8 cellular contexts compared by ENCODE assay signal in genomic region chr14:76961631-76962302, GRCh38.
DNase-seq lines count a peak whose midpoint lies in the region; TF ChIP-seq lines count a peak whose summit lies in the region.

No MANE protein-coding gene starts in this region.

- WGBS in GM23248 (ENCODE audit: low coverage in 1 of 2, low lambda C conversion rate in 2 of 2, missing lambda C conversion rate in 2 of 2), 2 experiments = 0% methylated on average over 24 of the region's 24 CpGs

- no peaks in the 10 kb centered on the region for H3K9me3 ChIP-seq in GM23248 (ENCODE audit: low read depth)
- H3K9me3 ChIP-seq in KOPT-K1 (ENCODE audit: insufficient read depth, low read length, poor library complexity, severe bottlenecking) = no peaks in the 10 kb centered on the region

- no peaks in the 10 kb centered on the region for H3K27me3 ChIP-seq in GM23248 (replicated peaks; ENCODE audit: insufficient read depth)

- H3K27ac ChIP-seq in GM23248 (peak overlapping the region; percentile 88), KOPT-K1 (ENCODE audit: low read depth, low read length, poor library complexity, severe bottlenecking) (peak overlapping the region; percentile 67)

- in situ Hi-C loops in GM23248 (cut with MboI) (no loop called here), astrocyte of the spinal cord (cut with HindIII; ENCODE audit: low sequenced_read_pairs) (no loop called here)

- peaks cover 41% of the 10 kb centered on the region for H3F3A ChIP-seq in GM23248 (ENCODE audit: insufficient read depth)

- DNase-seq in GF-D8 (lab: John Stamatoyannopoulos, UW) = peak; percentile 41
- peak; percentile 97 for DNase-seq in GM23248
- DNase-seq in T1000 (lab: John Stamatoyannopoulos, UW) = peak; percentile 91
- DNase-seq in astrocyte of the spinal cord (ENCODE audit: low read depth, low spot score) = peak; percentile 100
- peak; percentile 99 for DNase-seq in iPS DF 4.7 (ENCODE audit: extremely low read depth, low spot score)
- DNase-seq in skeletal muscle cell (ENCODE audit: low read depth) = peak; percentile 89
- DNase-seq in NCI-H524 treated with DMSO at 0.1 percent for 48 hours (lab: John Stamatoyannopoulos, UW) = no peak

- H2AFZ ChIP-seq in GM23248 = peak overlapping the region; percentile 76

- no peaks in the 10 kb centered on the region for H4K20me1 ChIP-seq in GM23248 (ENCODE audit: insufficient read depth)

- no peaks in the 10 kb centered on the region for H3K9me2 ChIP-seq in GM23248 (ENCODE audit: insufficient read depth)

- peak overlapping the region; percentile 78 for H3K9ac ChIP-seq in GM23248

- H3K79me2 ChIP-seq in GM23248 (ENCODE audit: insufficient read depth) = no peaks in the 10 kb centered on the region

- H3K4me2 ChIP-seq in GM23248 (ENCODE audit: unreplicated experiment) = peak overlapping the region; percentile 89

- TF ChIP-seq CTCF in astrocyte of the spinal cord (IDR thresholded peaks at IDR 0.05; ENCODE audit: low read depth, low read length) = no peak

- H3K36me3 ChIP-seq in GM23248 (ENCODE audit: low read depth) (no peaks in the 10 kb centered on the region), KOPT-K1 (ENCODE audit: insufficient read depth, low read length) (no peaks in the 10 kb centered on the region)

- H3K4me3 ChIP-seq in GM23248 = peak overlapping the region; percentile 72
- H3K4me3 ChIP-seq in astrocyte of the spinal cord (ENCODE audit: low read depth, low read length) = peak overlapping the region; percentile 22
- peak overlapping the region; percentile 34 for H3K4me3 ChIP-seq in skeletal muscle cell (ENCODE audit: low read depth, low read length)

- peaks cover 37% of the 10 kb centered on the region for H3K4me1 ChIP-seq in GM23248 (ENCODE audit: insufficient read depth)

Comparison
In these comparisons a context has a peak if more than half of its experiments do, and no peak if none do; other contexts are left out.
1. H3K4me3 ChIP-seq: peak in every context shown above with its lines; median percentile 72 in GM23248; 34 in skeletal muscle cell; 22 in astrocyte of the spinal cord.